In the genomic region with DNA sequence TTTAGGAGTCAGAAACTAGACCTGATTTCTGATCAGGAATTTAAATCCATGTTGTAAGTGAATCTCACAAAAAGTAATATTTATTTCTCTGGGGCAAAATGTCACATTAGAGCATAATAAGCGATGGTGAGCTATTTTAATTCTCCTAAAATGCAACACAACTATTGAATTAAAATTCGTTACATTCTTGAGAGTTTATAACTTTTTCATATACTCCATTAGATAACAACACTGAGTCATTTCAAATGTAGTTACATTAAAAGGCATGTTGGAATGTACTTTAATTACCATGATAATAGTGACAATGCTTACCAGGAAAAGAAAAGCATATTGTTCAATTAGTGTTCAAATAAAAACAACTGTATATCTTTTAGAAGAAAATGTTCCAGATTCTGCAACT, we compare ENCODE assay signal across 2 cellular contexts.
TF ChIP-seq lines count a peak whose summit lies in the region.

No MANE protein-coding gene starts in this region.

TF ChIP-seq in GM23338, 12 proteins besides CTCF, POLR2A, EP300 and RAD21 (continued from another document):
- TF ChIP-seq, protein P1, sequence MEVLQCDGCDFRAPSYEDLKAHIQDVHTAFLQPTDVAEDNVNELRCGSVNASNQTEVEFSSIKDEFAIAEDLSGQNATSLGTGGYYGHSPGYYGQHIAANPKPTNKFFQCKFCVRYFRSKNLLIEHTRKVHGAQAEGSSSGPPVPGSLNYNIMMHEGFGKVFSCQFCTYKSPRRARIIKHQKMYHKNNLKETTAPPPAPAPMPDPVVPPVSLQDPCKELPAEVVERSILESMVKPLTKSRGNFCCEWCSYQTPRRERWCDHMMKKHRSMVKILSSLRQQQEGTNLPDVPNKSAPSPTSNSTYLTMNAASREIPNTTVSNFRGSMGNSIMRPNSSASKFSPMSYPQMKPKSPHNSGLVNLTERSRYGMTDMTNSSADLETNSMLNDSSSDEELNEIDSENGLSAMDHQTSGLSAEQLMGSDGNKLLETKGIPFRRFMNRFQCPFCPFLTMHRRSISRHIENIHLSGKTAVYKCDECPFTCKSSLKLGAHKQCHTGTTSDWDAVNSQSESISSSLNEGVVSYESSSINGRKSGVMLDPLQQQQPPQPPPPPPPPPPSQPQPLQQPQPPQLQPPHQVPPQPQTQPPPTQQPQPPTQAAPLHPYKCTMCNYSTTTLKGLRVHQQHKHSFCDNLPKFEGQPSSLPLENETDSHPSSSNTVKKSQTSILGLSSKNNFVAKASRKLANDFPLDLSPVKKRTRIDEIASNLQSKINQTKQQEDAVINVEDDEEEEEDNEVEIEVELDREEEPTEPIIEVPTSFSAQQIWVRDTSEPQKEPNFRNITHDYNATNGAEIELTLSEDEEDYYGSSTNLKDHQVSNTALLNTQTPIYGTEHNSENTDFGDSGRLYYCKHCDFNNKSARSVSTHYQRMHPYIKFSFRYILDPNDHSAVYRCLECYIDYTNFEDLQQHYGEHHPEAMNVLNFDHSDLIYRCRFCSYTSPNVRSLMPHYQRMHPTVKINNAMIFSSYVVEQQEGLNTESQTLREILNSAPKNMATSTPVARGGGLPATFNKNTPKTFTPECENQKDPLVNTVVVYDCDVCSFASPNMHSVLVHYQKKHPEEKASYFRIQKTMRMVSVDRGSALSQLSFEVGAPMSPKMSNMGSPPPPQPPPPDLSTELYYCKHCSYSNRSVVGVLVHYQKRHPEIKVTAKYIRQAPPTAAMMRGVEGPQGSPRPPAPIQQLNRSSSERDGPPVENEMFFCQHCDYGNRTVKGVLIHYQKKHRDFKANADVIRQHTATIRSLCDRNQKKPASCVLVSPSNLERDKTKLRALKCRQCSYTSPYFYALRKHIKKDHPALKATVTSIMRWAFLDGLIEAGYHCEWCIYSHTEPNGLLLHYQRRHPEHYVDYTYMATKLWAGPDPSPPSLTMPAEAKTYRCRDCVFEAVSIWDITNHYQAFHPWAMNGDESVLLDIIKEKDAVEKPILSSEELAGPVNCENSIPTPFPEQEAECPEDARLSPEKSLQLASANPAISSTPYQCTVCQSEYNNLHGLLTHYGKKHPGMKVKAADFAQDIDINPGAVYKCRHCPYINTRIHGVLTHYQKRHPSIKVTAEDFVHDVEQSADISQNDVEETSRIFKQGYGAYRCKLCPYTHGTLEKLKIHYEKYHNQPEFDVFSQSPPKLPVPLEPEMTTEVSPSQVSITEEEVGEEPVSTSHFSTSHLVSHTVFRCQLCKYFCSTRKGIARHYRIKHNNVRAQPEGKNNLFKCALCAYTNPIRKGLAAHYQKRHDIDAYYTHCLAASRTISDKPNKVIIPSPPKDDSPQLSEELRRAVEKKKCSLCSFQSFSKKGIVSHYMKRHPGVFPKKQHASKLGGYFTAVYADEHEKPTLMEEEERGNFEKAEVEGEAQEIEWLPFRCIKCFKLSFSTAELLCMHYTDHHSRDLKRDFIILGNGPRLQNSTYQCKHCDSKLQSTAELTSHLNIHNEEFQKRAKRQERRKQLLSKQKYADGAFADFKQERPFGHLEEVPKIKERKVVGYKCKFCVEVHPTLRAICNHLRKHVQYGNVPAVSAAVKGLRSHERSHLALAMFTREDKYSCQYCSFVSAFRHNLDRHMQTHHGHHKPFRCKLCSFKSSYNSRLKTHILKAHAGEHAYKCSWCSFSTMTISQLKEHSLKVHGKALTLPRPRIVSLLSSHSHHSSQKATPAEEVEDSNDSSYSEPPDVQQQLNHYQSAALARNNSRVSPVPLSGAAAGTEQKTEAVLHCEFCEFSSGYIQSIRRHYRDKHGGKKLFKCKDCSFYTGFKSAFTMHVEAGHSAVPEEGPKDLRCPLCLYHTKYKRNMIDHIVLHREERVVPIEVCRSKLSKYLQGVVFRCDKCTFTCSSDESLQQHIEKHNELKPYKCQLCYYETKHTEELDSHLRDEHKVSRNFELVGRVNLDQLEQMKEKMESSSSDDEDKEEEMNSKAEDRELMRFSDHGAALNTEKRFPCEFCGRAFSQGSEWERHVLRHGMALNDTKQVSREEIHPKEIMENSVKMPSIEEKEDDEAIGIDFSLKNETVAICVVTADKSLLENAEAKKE (CRISPR knock-in tag; IDR thresholded peaks at IDR 0.05), result no peak
- TF ChIP-seq ZNF331 (CRISPR knock-in tag; IDR thresholded peaks at IDR 0.05; ENCODE audit: low read depth) (no peak), ZNF114 (CRISPR knock-in tag; IDR thresholded peaks at IDR 0.05) (no peak), POLR2AphosphoS5 (IDR thresholded peaks at IDR 0.05; ENCODE audit: low read depth) (no peak), JUNB (IDR thresholded peaks at IDR 0.05; ENCODE audit: unreplicated experiment) (no peak), EZH2phosphoT487 (IDR thresholded peaks at IDR 0.05; ENCODE audit: unreplicated experiment) (no peak), NANOG (IDR thresholded peaks at IDR 0.05; ENCODE audit: borderline replicate concordance) (no peak), EZH2 (IDR thresholded peaks at IDR 0.05; ENCODE audit: low read depth, unreplicated experiment) (no peak)
- TF ChIP-seq, protein P2, sequence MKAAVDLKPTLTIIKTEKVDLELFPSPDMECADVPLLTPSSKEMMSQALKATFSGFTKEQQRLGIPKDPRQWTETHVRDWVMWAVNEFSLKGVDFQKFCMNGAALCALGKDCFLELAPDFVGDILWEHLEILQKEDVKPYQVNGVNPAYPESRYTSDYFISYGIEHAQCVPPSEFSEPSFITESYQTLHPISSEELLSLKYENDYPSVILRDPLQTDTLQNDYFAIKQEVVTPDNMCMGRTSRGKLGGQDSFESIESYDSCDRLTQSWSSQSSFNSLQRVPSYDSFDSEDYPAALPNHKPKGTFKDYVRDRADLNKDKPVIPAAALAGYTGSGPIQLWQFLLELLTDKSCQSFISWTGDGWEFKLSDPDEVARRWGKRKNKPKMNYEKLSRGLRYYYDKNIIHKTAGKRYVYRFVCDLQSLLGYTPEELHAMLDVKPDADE (IDR thresholded peaks at IDR 0.05), result no peak
- TF ChIP-seq, protein P3, sequence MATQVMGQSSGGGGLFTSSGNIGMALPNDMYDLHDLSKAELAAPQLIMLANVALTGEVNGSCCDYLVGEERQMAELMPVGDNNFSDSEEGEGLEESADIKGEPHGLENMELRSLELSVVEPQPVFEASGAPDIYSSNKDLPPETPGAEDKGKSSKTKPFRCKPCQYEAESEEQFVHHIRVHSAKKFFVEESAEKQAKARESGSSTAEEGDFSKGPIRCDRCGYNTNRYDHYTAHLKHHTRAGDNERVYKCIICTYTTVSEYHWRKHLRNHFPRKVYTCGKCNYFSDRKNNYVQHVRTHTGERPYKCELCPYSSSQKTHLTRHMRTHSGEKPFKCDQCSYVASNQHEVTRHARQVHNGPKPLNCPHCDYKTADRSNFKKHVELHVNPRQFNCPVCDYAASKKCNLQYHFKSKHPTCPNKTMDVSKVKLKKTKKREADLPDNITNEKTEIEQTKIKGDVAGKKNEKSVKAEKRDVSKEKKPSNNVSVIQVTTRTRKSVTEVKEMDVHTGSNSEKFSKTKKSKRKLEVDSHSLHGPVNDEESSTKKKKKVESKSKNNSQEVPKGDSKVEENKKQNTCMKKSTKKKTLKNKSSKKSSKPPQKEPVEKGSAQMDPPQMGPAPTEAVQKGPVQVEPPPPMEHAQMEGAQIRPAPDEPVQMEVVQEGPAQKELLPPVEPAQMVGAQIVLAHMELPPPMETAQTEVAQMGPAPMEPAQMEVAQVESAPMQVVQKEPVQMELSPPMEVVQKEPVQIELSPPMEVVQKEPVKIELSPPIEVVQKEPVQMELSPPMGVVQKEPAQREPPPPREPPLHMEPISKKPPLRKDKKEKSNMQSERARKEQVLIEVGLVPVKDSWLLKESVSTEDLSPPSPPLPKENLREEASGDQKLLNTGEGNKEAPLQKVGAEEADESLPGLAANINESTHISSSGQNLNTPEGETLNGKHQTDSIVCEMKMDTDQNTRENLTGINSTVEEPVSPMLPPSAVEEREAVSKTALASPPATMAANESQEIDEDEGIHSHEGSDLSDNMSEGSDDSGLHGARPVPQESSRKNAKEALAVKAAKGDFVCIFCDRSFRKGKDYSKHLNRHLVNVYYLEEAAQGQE (IDR thresholded peaks at IDR 0.05; ENCODE audit: unreplicated experiment), result no peak
TF ChIP-seq in GM23338: peak in this region for 0.

TF ChIP-seq in WTC11, 78 proteins besides CTCF, POLR2A, EP300 and RAD21 (continued from another document):
- TF ChIP-seq, protein P4, sequence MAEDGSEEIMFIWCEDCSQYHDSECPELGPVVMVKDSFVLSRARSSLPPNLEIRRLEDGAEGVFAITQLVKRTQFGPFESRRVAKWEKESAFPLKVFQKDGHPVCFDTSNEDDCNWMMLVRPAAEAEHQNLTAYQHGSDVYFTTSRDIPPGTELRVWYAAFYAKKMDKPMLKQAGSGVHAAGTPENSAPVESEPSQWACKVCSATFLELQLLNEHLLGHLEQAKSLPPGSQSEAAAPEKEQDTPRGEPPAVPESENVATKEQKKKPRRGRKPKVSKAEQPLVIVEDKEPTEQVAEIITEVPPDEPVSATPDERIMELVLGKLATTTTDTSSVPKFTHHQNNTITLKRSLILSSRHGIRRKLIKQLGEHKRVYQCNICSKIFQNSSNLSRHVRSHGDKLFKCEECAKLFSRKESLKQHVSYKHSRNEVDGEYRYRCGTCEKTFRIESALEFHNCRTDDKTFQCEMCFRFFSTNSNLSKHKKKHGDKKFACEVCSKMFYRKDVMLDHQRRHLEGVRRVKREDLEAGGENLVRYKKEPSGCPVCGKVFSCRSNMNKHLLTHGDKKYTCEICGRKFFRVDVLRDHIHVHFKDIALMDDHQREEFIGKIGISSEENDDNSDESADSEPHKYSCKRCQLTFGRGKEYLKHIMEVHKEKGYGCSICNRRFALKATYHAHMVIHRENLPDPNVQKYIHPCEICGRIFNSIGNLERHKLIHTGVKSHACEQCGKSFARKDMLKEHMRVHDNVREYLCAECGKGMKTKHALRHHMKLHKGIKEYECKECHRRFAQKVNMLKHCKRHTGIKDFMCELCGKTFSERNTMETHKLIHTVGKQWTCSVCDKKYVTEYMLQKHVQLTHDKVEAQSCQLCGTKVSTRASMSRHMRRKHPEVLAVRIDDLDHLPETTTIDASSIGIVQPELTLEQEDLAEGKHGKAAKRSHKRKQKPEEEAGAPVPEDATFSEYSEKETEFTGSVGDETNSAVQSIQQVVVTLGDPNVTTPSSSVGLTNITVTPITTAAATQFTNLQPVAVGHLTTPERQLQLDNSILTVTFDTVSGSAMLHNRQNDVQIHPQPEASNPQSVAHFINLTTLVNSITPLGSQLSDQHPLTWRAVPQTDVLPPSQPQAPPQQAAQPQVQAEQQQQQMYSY (CRISPR knock-in tag; IDR thresholded peaks at IDR 0.05), result no peak
